ENCODE assay signal across 17 cellular contexts in genomic region chr3:61172684-61173083, GRCh38.
DNase-seq lines count a peak whose midpoint lies in the region; ATAC-seq, FAIRE-seq and TF ChIP-seq lines count a peak whose summit lies in the region.
"Had no signal": no experiment of that assay in that cellular context is flagged by ENCODE, and none has a peak within 500 bp of the region (broad histone marks: within the 10 kb centered on the region; RNA-seq: fewer than 3 reads in every experiment).

No MANE protein-coding gene starts in this region.

- no peaks in the 10 kb centered on the region for H3K4me1 Mint-ChIP-seq in progenitor cell of endocrine pancreas (ENCODE audit: low read depth)

- TF ChIP-seq RAD21 in K562 (CRISPR knock-in tag; conservative IDR thresholded peaks at IDR 0.05 in 1 of 2, IDR thresholded peaks at IDR 0.05 in 1 of 2), result no peak

- intact Hi-C loops in K562 (cut with micrococcal nuclease), result no loop called here

- TF ChIP-seq CTCF in K562 (IDR thresholded peaks at IDR 0.05 in 2 of 3, conservative IDR thresholded peaks at IDR 0.05 in 1 of 3; ENCODE audit: insufficient read depth in 2 of 3, low read depth in 1 of 3, low read length in 3 of 3) (0 out of 6 replicates have a peak, but pooled peaks of 2 of the 3 experiments have one; percentile 2 to 11), progenitor cell of endocrine pancreas (IDR thresholded peaks at IDR 0.05; ENCODE audit: unreplicated experiment) (peak; percentile 51)

- no peak overlapping the region for H3K9ac ChIP-seq in K562 (ENCODE audit: insufficient read depth in 1 of 2, low read depth in 2 of 2, low read length in 2 of 2)

- H3K36me3 ChIP-seq in K562 (ENCODE audit: control insufficient read depth, insufficient read depth, low read length), result no peaks in the 10 kb centered on the region
- H3K36me3 ChIP-seq: gastroesophageal sphincter, left ventricle myocardium inferior, suprapubic skin had no signal

- H3K27me3 Mint-ChIP-seq in progenitor cell of endocrine pancreas, result no peaks in the 10 kb centered on the region
- H3K27me3 Mint-ChIP-seq: natural killer cell treated with Interleukin-12 subunit alpha and Interleukin-12 subunit beta and Interleukin-15 and Interleukin-18, amount 100 ng/mL, for 72 hours had no signal

- H3K36me3 Mint-ChIP-seq in progenitor cell of endocrine pancreas (ENCODE audit: insufficient read depth), result no peaks in the 10 kb centered on the region
- H3K36me3 Mint-ChIP-seq: natural killer cell treated with Interleukin-12 subunit alpha and Interleukin-12 subunit beta and Interleukin-15 and Interleukin-18, amount 100 ng/mL, for 72 hours had no signal

- no peak overlapping the region for H3K27ac Mint-ChIP-seq in progenitor cell of endocrine pancreas
- H3K27ac Mint-ChIP-seq: natural killer cell treated with Interleukin-12 subunit alpha and Interleukin-12 subunit beta and Interleukin-15 and Interleukin-18, amount 100 ng/mL, for 72 hours had no signal

- TF ChIP-seq EP300 in K562 (IDR thresholded peaks at IDR 0.05; ENCODE audit: low read length), result no peak

- POLR2A ChIA-PET in K562 (lab: Yijun Ruan, JAX), result no interaction called here

- H3K27me3 ChIP-seq in K562 (ENCODE audit: control insufficient read depth in 2 of 2, insufficient read depth in 2 of 2, low read length in 2 of 2), result no peaks in the 10 kb centered on the region
- H3K27me3 ChIP-seq: gastroesophageal sphincter, suprapubic skin had no signal

- no peaks in the 10 kb centered on the region for H3K9me3 Mint-ChIP-seq in progenitor cell of endocrine pancreas (ENCODE audit: low read depth)
- H3K9me3 Mint-ChIP-seq: natural killer cell treated with Interleukin-12 subunit alpha and Interleukin-12 subunit beta and Interleukin-15 and Interleukin-18, amount 100 ng/mL, for 72 hours had no signal

- H2AFZ ChIP-seq in K562 (ENCODE audit: low read depth, low read length), result no peak overlapping the region

- no peak for TF ChIP-seq POLR2A in K562 (conservative IDR thresholded peaks at IDR 0.05)

- no peak for DNase-seq in K562 (ENCODE audit: extremely low read depth in 1 of 4, low spot score in 3 of 4)
- no peak for DNase-seq in progenitor cell of endocrine pancreas (ENCODE audit: low spot score, unreplicated experiment)
- no peak for DNase-seq in effector CD4-positive, alpha-beta T cell
- DNase-seq: activated CD4-positive, alpha-beta T cell treated with anti-CD3 and anti-CD28 coated beads for 4 hours; activated effector memory CD4-positive, alpha-beta T cell treated with Interleukin-2 at 50 U/mL for 16 hours; effector CD8-positive, alpha-beta T cell; left ventricle myocardium inferior had no signal

- no peaks in the 10 kb centered on the region for H3K79me2 ChIP-seq in K562 (ENCODE audit: control insufficient read depth, insufficient read depth, low read length)

- no peaks in the 10 kb centered on the region for H3K9me3 ChIP-seq in K562 (replicated peaks; ENCODE audit: control insufficient read depth, insufficient read depth, low read depth, low read length)
- H3K9me3 ChIP-seq: gastroesophageal sphincter, left ventricle myocardium inferior, suprapubic skin had no signal

- no peaks in the 10 kb centered on the region for H4K20me1 ChIP-seq in K562 (replicated peaks; ENCODE audit: control insufficient read depth, insufficient read depth, low read length)

- no peaks in the 10 kb centered on the region for H3K4me1 ChIP-seq in K562 (replicated peaks in 1 of 2; ENCODE audit: control insufficient read depth in 2 of 2, insufficient read depth in 2 of 2, low read length in 2 of 2)
- H3K4me1 ChIP-seq: gastroesophageal sphincter, suprapubic skin had no signal

- in situ Hi-C loops in K562 (cut with MboI), result no loop called here

- ATAC-seq in GM18861 (IDR thresholded peaks at IDR 0.05; ENCODE audit: unreplicated experiment) (peak; percentile 64), HG03378 (IDR thresholded peaks at IDR 0.05; ENCODE audit: unreplicated experiment) (peak; percentile 55), K562 (peak; percentile 29; the same call in 1 of the 3 replicates), GM19351 (IDR thresholded peaks at IDR 0.05; ENCODE audit: unreplicated experiment) (no peak)
- ATAC-seq in activated CD4-positive, CD25-positive, alpha-beta regulatory T cell treated with anti-CD3 and anti-CD28 coated beads, Interleukin-2, amount 50 U/mL, for 24 hours, result no peak
- ATAC-seq: gastroesophageal sphincter had no signal

- no peak overlapping the region for H3K27ac ChIP-seq in K562 (ENCODE audit: extremely low read depth, low read depth, low read length)
- H3K27ac ChIP-seq: gastroesophageal sphincter, left ventricle myocardium inferior, SK-N-MC, skin epidermis, suprapubic skin had no signal

- CTCF ChIA-PET in K562 (lab: Yijun Ruan, JAX; ENCODE audit: low intra/inter-chr PET ratio), result no interaction called here

- H3K4me3 ChIP-seq in K562, result no peak overlapping the region
- H3K4me3 ChIP-seq: gastroesophageal sphincter, left ventricle myocardium inferior, SK-N-MC, skin epidermis, suprapubic skin had no signal

- no peak overlapping the region for H3K4me2 ChIP-seq in K562 (ENCODE audit: insufficient read depth, low read length)

- WGBS in K562 (ENCODE audit: insufficient coverage, low coverage, missing lambda C conversion rate), result 20% methylated on average over 2 of the region's 2 CpGs

- H3K4me3 Mint-ChIP-seq in progenitor cell of endocrine pancreas (ENCODE audit: low read depth), result no peak overlapping the region
- H3K4me3 Mint-ChIP-seq: natural killer cell treated with Interleukin-12 subunit alpha and Interleukin-12 subunit beta and Interleukin-15 and Interleukin-18, amount 100 ng/mL, for 72 hours had no signal

- no TSS peak for BruUV-seq in K562 (replicated peaks; lab: Mats Ljungman, UMichigan)

- no peak for FAIRE-seq in K562 (lab: Jason Lieb, UNC)
- FAIRE-seq: GM12892 had no signal

- H3K9me1 ChIP-seq in K562 (ENCODE audit: control insufficient read depth, insufficient read depth, low read length), result no peaks in the 10 kb centered on the region

TF ChIP-seq in K562, 482 proteins besides CTCF, POLR2A, EP300 and RAD21:
- TF ChIP-seq, protein P1, sequence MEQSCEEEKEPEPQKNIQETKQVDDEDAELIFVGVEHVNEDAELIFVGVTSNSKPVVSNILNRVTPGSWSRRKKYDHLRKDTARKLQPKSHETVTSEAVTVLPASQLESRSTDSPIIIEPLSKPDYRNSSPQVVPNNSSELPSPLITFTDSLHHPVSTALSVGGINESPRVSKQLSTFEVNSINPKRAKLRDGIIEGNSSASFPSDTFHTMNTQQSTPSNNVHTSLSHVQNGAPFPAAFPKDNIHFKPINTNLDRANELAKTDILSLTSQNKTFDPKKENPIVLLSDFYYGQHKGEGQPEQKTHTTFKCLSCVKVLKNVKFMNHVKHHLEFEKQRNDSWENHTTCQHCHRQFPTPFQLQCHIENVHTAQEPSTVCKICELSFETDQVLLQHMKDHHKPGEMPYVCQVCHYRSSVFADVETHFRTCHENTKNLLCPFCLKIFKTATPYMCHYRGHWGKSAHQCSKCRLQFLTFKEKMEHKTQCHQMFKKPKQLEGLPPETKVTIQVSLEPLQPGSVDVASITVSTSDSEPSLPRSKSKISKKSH (CRISPR knock-in tag; IDR thresholded peaks at IDR 0.05), result no peak

Comparison
In these comparisons a context has a peak if more than half of its experiments do, and no peak if none do; other contexts are left out.
1. ATAC-seq: peak in GM18861 (single experiment), HG03378 (single experiment) and K562 (single experiment); none in GM19351 (single experiment) and activated CD4-positive, CD25-positive, alpha-beta regulatory T cell treated with anti-CD3 and anti-CD28 coated beads, Interleukin-2, amount 50 U/mL, for 24 hours (0 of 2).